Comparison of ENCODE assay signal across 8 cellular contexts in the genomic region with DNA sequence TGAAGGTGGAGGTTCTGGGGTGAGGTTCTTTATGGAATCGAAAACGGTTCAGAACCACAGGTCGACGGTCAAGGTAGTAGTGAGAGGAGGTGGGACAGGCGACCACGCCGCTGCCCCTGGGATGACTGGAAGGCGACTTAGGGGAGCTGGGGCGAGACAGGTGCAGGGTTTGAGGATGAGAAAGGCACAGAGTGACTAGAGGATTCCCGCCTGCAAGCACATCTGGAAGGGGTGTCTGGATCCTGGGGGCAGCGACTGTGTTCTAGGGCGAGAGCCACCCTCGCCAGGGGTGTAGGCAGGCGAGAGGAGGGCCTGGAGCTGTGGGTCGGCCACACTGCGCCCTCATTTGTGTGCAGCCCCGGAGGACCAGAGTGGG. TPM values are rescaled to one million over a fixed set of nuclear protein-coding genes. Genes with fewer than 3 reads are reported as not detected.
DNase-seq lines count a peak whose midpoint lies in the region; ATAC-seq and TF ChIP-seq lines count a peak whose summit lies in the region.

No MANE protein-coding gene starts in this region.

- peaks cover 9% of the 10 kb centered on the region for H3K4me1 ChIP-seq in vagina

- H3K27ac ChIP-seq in vagina = no peak overlapping the region

- no peak for DNase-seq in stimulated activated naive CD8-positive, alpha-beta T cell treated with anti-CD3 and anti-CD28 coated beads, Interleukin-15, Interleukin-2, amounts not matched to agents 100 U/mL and 50 U/mL, for 24 hours
- no peak for DNase-seq in activated naive CD8-positive, alpha-beta T cell treated with anti-CD3 and anti-CD28 coated beads for 36 hours
- no peak for DNase-seq in memory B cell (ENCODE audit: low spot score in 2 of 2)
- DNase-seq in vagina (ENCODE audit: extremely low spot score in 2 of 2) = peak in 1 of 2 donors; percentile 85
- no peak for DNase-seq in NCI-H187 treated with DMSO at 0.1 percent for 48 hours (lab: John Stamatoyannopoulos, UW)
- DNase-seq in hippocampal formation (lab: John Stamatoyannopoulos, UW) = no peak

- no peaks in the 10 kb centered on the region for H3K36me3 ChIP-seq in vagina

- H3K4me1 Mint-ChIP-seq in stimulated activated naive CD8-positive, alpha-beta T cell treated with anti-CD3 and anti-CD28 coated beads, Interleukin-15, Interleukin-2, amounts not matched to agents 100 ng/mL and 50 ng/mL, for 24 hours (ENCODE audit: low read depth) = peaks cover 43% of the 10 kb centered on the region
- peaks cover 40% of the 10 kb centered on the region for H3K4me1 Mint-ChIP-seq in activated naive CD8-positive, alpha-beta T cell treated with anti-CD3 and anti-CD28 coated beads for 36 hours
- H3K4me1 Mint-ChIP-seq in memory B cell = peaks cover 52% of the 10 kb centered on the region

- H3K4me3 Mint-ChIP-seq in stimulated activated naive CD8-positive, alpha-beta T cell treated with anti-CD3 and anti-CD28 coated beads, Interleukin-15, Interleukin-2, amounts not matched to agents 100 ng/mL and 50 ng/mL, for 24 hours = peak overlapping the region; percentile 67
- H3K4me3 Mint-ChIP-seq in activated naive CD8-positive, alpha-beta T cell treated with anti-CD3 and anti-CD28 coated beads for 36 hours = peak overlapping the region; percentile 52
- H3K4me3 Mint-ChIP-seq in memory B cell = peak overlapping the region; percentile 86

- no peak overlapping the region for H3K27ac Mint-ChIP-seq in stimulated activated naive CD8-positive, alpha-beta T cell treated with anti-CD3 and anti-CD28 coated beads, Interleukin-15, Interleukin-2, amounts not matched to agents 100 ng/mL and 50 ng/mL, for 24 hours
- H3K27ac Mint-ChIP-seq in activated naive CD8-positive, alpha-beta T cell treated with anti-CD3 and anti-CD28 coated beads for 36 hours = no peak overlapping the region
- H3K27ac Mint-ChIP-seq in memory B cell = peak overlapping the region; percentile 100

- H3K4me3 ChIP-seq in vagina = peak overlapping the region; percentile 52 to 55

- no peak for TF ChIP-seq CTCF in vagina (IDR thresholded peaks at IDR 0.05)

- TF ChIP-seq POLR2A in vagina (IDR thresholded peaks at IDR 0.05) = no peak

- no peaks in the 10 kb centered on the region for H3K36me3 Mint-ChIP-seq in stimulated activated naive CD8-positive, alpha-beta T cell treated with anti-CD3 and anti-CD28 coated beads, Interleukin-15, Interleukin-2, amounts not matched to agents 100 ng/mL and 50 ng/mL, for 24 hours (ENCODE audit: low read depth)
- H3K36me3 Mint-ChIP-seq in activated naive CD8-positive, alpha-beta T cell treated with anti-CD3 and anti-CD28 coated beads for 36 hours = peaks cover 4% of the 10 kb centered on the region
- no peaks in the 10 kb centered on the region for H3K36me3 Mint-ChIP-seq in memory B cell

- intact Hi-C loops in vagina (cut with DNase I) = no loop called here

- peaks cover 14% of the 10 kb centered on the region for H3K27me3 Mint-ChIP-seq in stimulated activated naive CD8-positive, alpha-beta T cell treated with anti-CD3 and anti-CD28 coated beads, Interleukin-15, Interleukin-2, amounts not matched to agents 100 ng/mL and 50 ng/mL, for 24 hours
- H3K27me3 Mint-ChIP-seq in activated naive CD8-positive, alpha-beta T cell treated with anti-CD3 and anti-CD28 coated beads for 36 hours = peaks cover 57% of the 10 kb centered on the region
- no peaks in the 10 kb centered on the region for H3K27me3 Mint-ChIP-seq in memory B cell

- H3K9me3 ChIP-seq in vagina = no peaks in the 10 kb centered on the region

- ATAC-seq in stimulated activated naive CD8-positive, alpha-beta T cell treated with anti-CD3 and anti-CD28 coated beads, Interleukin-15, Interleukin-2, amounts not matched to agents 100 U/mL and 50 U/mL, for 24 hours = no peak
- ATAC-seq in memory B cell (ENCODE audit: low read depth) (no peak), HG03342 (IDR thresholded peaks at IDR 0.05; ENCODE audit: unreplicated experiment) (no peak)

- H3K27me3 ChIP-seq in vagina = no peaks in the 10 kb centered on the region

- H3K9me3 Mint-ChIP-seq in stimulated activated naive CD8-positive, alpha-beta T cell treated with anti-CD3 and anti-CD28 coated beads, Interleukin-15, Interleukin-2, amounts not matched to agents 100 ng/mL and 50 ng/mL, for 24 hours = no peaks in the 10 kb centered on the region
- no peaks in the 10 kb centered on the region for H3K9me3 Mint-ChIP-seq in activated naive CD8-positive, alpha-beta T cell treated with anti-CD3 and anti-CD28 coated beads for 36 hours
- no peaks in the 10 kb centered on the region for H3K9me3 Mint-ChIP-seq in memory B cell

RNA-seq across cellular contexts. Expression of gene IRF5, which starts 0.5 kb away (rescaled TPM):
- total RNA-seq in activated naive CD8-positive, alpha-beta T cell treated with anti-CD3 and anti-CD28 coated beads for 36 hours = 1 to 10 TPM; 3.8 to 4.0 TPM
- 15.0 TPM for total RNA-seq in vagina

RNA-seq across cellular contexts. Expression of gene KCP, which starts 26.8 kb away (rescaled TPM):
- total RNA-seq in activated naive CD8-positive, alpha-beta T cell treated with anti-CD3 and anti-CD28 coated beads for 36 hours = under 1 TPM; 0.10 to 0.14 TPM
- total RNA-seq in vagina = 1.2 TPM
